Comparison of ENCODE assay signal across 1 cellular context in genomic region chr10:101065479-101066145, GRCh38.
TF ChIP-seq lines count a peak whose summit lies in the region.

No MANE protein-coding gene starts in this region.

TF ChIP-seq in K562, 482 proteins besides CTCF, POLR2A, EP300 and RAD21 (continued from another document):
- TF ChIP-seq DEAF1 (CRISPR knock-in tag; IDR thresholded peaks at IDR 0.05) (no peak), ATF7 (IDR thresholded peaks at IDR 0.05) (no peak), CHCHD3 (CRISPR knock-in tag; IDR thresholded peaks at IDR 0.05) (no peak), ZNF41 (CRISPR knock-in tag; conservative IDR thresholded peaks at IDR 0.05) (no peak), DPF2 (IDR thresholded peaks at IDR 0.05) (0 out of 2 replicates have a peak, but pooled peaks have one; percentile 49), ZNF583 (CRISPR knock-in tag; IDR thresholded peaks at IDR 0.05) (no peak), NFRKB (IDR thresholded peaks at IDR 0.05; ENCODE audit: low read depth) (0 out of 2 replicates have a peak, but pooled peaks have one; percentile 48), L3MBTL2 (IDR thresholded peaks at IDR 0.05) (peak; percentile 22; the same call in 1 of the 2 replicates), ZNF780A (CRISPR knock-in tag; IDR thresholded peaks at IDR 0.05) (no peak), ZNF431 (CRISPR knock-in tag; IDR thresholded peaks at IDR 0.05) (no peak), SRSF3 (IDR thresholded peaks at IDR 0.05; ENCODE audit: insufficient read depth, low read length) (no peak), ZBTB5 (IDR thresholded peaks at IDR 0.05) (no peak), THRA (IDR thresholded peaks at IDR 0.05) (no peak), KDM5B (IDR thresholded peaks at IDR 0.05; ENCODE audit: insufficient replicate concordance, low read depth, low read length) (no peak), RBM17 (IDR thresholded peaks at IDR 0.05; ENCODE audit: borderline replicate concordance, low read depth, low read length) (no peak), ZNF444 (CRISPR knock-in tag; IDR thresholded peaks at IDR 0.05) (no peak), GTF3C2 (IDR thresholded peaks at IDR 0.05; ENCODE audit: borderline replicate concordance, extremely low read depth, insufficient read length) (no peak), ZNF592 (IDR thresholded peaks at IDR 0.05) (0 out of 2 replicates have a peak, but pooled peaks have one; percentile 35), E2F6 (IDR thresholded peaks at IDR 0.05; ENCODE audit: borderline replicate concordance in 1 of 2, extremely low read depth in 1 of 2, insufficient read depth in 1 of 2, insufficient read length in 1 of 2, low read depth in 1 of 2, low read length in 1 of 2, poor library complexity in 1 of 2, severe bottlenecking in 1 of 2) (peak in 1 of 2 experiments; percentile 66), ZBTB1 (CRISPR knock-in tag; IDR thresholded peaks at IDR 0.05; ENCODE audit: borderline replicate concordance, low read depth) (0 out of 2 replicates have a peak, but pooled peaks have one; percentile 8), NFYB (IDR thresholded peaks at IDR 0.05; ENCODE audit: extremely low read depth, insufficient read length) (no peak), CHD1 (IDR thresholded peaks at IDR 0.05; ENCODE audit: low read length) (no peak), PRMT5 (CRISPR knock-in tag; IDR thresholded peaks at IDR 0.05) (no peak), STAT5B (CRISPR knock-in tag; IDR thresholded peaks at IDR 0.05) (no peak), SAFB2 (IDR thresholded peaks at IDR 0.05; ENCODE audit: borderline replicate concordance, low read depth, low read length, severe bottlenecking) (no peak), NRF1 (conservative IDR thresholded peaks at IDR 0.05 in 1 of 2, IDR thresholded peaks at IDR 0.05 in 1 of 2) (no peak), NCOA1 (IDR thresholded peaks at IDR 0.05; ENCODE audit: low read depth) (no peak), MYNN (IDR thresholded peaks at IDR 0.05) (no peak), MYNN (CRISPR knock-in tag; IDR thresholded peaks at IDR 0.05) (no peak), ZNF764 (CRISPR knock-in tag; IDR thresholded peaks at IDR 0.05; ENCODE audit: low read depth) (no peak), RNF219 (CRISPR knock-in tag; IDR thresholded peaks at IDR 0.05) (no peak), MXD1 (CRISPR knock-in tag; IDR thresholded peaks at IDR 0.05; ENCODE audit: borderline replicate concordance, poor library complexity, severe bottlenecking) (no peak), HBP1 (CRISPR knock-in tag; IDR thresholded peaks at IDR 0.05) (no peak)
